Comparison of ENCODE assay signal across 8 cellular contexts in the genomic region with DNA sequence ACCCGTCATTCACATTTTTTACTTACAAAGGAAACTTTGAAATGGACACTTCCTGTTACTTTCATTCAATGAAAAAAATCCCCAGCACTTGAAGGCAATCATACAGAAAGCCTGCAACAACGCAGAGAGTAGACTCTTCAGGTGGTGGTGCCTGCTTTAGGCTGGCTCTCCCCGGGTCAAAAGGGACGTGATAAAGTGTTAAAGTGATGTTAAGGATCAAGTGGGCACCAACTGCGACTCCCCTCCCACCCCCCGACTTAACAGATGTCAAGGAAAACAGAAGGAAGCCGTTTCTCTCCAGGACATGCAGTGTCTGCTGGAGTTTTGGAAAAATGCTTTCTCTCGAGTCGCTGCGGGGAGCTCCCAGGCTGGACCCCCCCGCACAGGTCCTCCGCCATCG.
DNase-seq lines count a peak whose midpoint lies in the region; ATAC-seq lines count a peak whose summit lies in the region.

No MANE protein-coding gene starts in this region.

- H3K4me3 ChIP-seq in skeletal muscle cell (ENCODE audit: low read depth, low read length) = peak overlapping the region; percentile 48

- no peaks in the 10 kb centered on the region for H3K36me3 Mint-ChIP-seq in activated T-cell treated with anti-CD3 and anti-CD28 coated beads, Interleukin-2, amount 50 U/mL, for 24 hours (ENCODE audit: low read depth)

- no peak for ATAC-seq in GM18520 (IDR thresholded peaks at IDR 0.05; ENCODE audit: unreplicated experiment)

- peak overlapping the region; percentile 63 for H3K4me3 Mint-ChIP-seq in activated T-cell treated with anti-CD3 and anti-CD28 coated beads, Interleukin-2, amount 50 U/mL, for 24 hours

- peaks cover 8% of the 10 kb centered on the region for H3K4me1 Mint-ChIP-seq in activated T-cell treated with anti-CD3 and anti-CD28 coated beads, Interleukin-2, amount 50 U/mL, for 24 hours (ENCODE audit: low read depth)

- H3K9me3 Mint-ChIP-seq in activated T-cell treated with anti-CD3 and anti-CD28 coated beads, Interleukin-2, amount 50 U/mL, for 24 hours = no peaks in the 10 kb centered on the region

- H3K27ac Mint-ChIP-seq in activated T-cell treated with anti-CD3 and anti-CD28 coated beads, Interleukin-2, amount 50 U/mL, for 24 hours = peak overlapping the region; percentile 20

- DNase-seq in activated T-cell treated with anti-CD3 and anti-CD28 coated beads, Interleukin-2, amount 50 U/mL, for 24 hours = no peak
- DNase-seq in activated T-cell treated with anti-CD3 and anti-CD28 coated beads for 4 hours (no peak), SKM-1 treated with dmso at 0.1 percent for 144 hours (lab: John Stamatoyannopoulos, UW; ENCODE audit: unreplicated experiment) (peak; percentile 15), fibroblast of peridontal ligament (ENCODE audit: extremely low read depth) (peak; percentile 25), skeletal muscle cell (ENCODE audit: low read depth) (no peak), activated gamma-delta T cell treated with Interleukin-2 at 50 U/mL for 16 hours (no peak)
- no peak for DNase-seq in central memory CD4-positive, alpha-beta T cell

- peaks cover 49% of the 10 kb centered on the region for H3K27me3 Mint-ChIP-seq in activated T-cell treated with anti-CD3 and anti-CD28 coated beads, Interleukin-2, amount 50 U/mL, for 24 hours

Comparison
In these comparisons a context has a peak if more than half of its experiments do, and no peak if none do; other contexts are left out.
1. DNase-seq: peak in SKM-1 treated with dmso at 0.1 percent for 144 hours (single experiment) and fibroblast of peridontal ligament (single experiment); none in activated T-cell treated with anti-CD3 and anti-CD28 coated beads, Interleukin-2, amount 50 U/mL, for 24 hours (single experiment), activated T-cell treated with anti-CD3 and anti-CD28 coated beads for 4 hours (single experiment), skeletal muscle cell (single experiment), central memory CD4-positive, alpha-beta T cell (single experiment) and activated gamma-delta T cell treated with Interleukin-2 at 50 U/mL for 16 hours (single experiment).